Comparison of ENCODE assay signal across 15 cellular contexts in genomic region chr17:80394629-80395216, GRCh38. TPM values are rescaled to one million over a fixed set of nuclear protein-coding genes. Genes with fewer than 3 reads are reported as not detected.
DNase-seq lines count a peak whose midpoint lies in the region; ATAC-seq, FAIRE-seq and TF ChIP-seq lines count a peak whose summit lies in the region.
"Had no signal": no experiment of that assay in that cellular context is flagged by ENCODE, and none has a peak within 500 bp of the region (broad histone marks: within the 10 kb centered on the region; RNA-seq: fewer than 3 reads in every experiment).

No MANE protein-coding gene starts in this region.

- H3K9me3 Mint-ChIP-seq in activated T-cell treated with anti-CD3 and anti-CD28 coated beads, Interleukin-2, amount 50 U/mL, for 72 hours, result no peaks in the 10 kb centered on the region
- H3K9me3 Mint-ChIP-seq: activated naive CD8-positive, alpha-beta T cell treated with anti-CD3 and anti-CD28 coated beads, Interleukin-2, amount 10 ng/mL, durations not matched to agents 7 days and 5 days; CD4-positive, alpha-beta T cell; T-helper 1 cell treated with Interleukin-12 subunit alpha and Interleukin-12 subunit beta and Interleukin-4 antibody, amounts not matched to agents 30 μg/mL and 1 μg/mL, for 36 hours had no signal

- H3K36me3 ChIP-seq in GM12878 (ENCODE audit: control insufficient read depth in 2 of 2, insufficient read depth in 2 of 2, low read length in 1 of 2) (peaks cover 14 to 43% of the 10 kb centered on the region in 2 experiments; a peak in 3 of 4 replicates), tibial nerve (peaks cover 0 to 59% (median 9%) of the 10 kb centered on the region in 3 donors), smooth muscle cell (ENCODE audit: low read depth) (peaks cover 4% of the 10 kb centered on the region)

- 92% methylated on average over 11 of the region's 11 CpGs for WGBS in GM12878 (ENCODE audit: insufficient coverage, insufficient replicate concordance, low lambda C conversion rate, missing lambda C conversion rate)
- 66 to 73% methylated on average over 11 of the region's 11 CpGs for WGBS in tibial nerve, 2 donors
- 88% methylated on average over 11 of the region's 11 CpGs for WGBS in smooth muscle cell (ENCODE audit: low lambda C conversion rate)

- CTCF ChIA-PET in GM12878 (lab: Yijun Ruan, JAX), result no interaction called here

- ATAC-seq in activated T-cell treated with anti-CD3 and anti-CD28 coated beads, Interleukin-2, amount 50 U/mL, for 72 hours (replicated peaks in 1 of 2), result no peak
- ATAC-seq in GM12878, result no peak
- no peak for ATAC-seq in HG02938 (IDR thresholded peaks at IDR 0.05; ENCODE audit: unreplicated experiment)
- ATAC-seq: activated CD8-positive, alpha-beta memory T cell treated with anti-CD3 and anti-CD28 coated beads, Interleukin-2, amount 10 ng/mL, durations not matched to agents 7 days and 5 days had no signal

- no peaks in the 10 kb centered on the region for H3K27me3 ChIP-seq in GM12878 (replicated peaks in 1 of 2; ENCODE audit: control insufficient read depth in 2 of 2, insufficient read depth in 2 of 2, low read length in 1 of 2)
- no peaks in the 10 kb centered on the region for H3K27me3 ChIP-seq in tibial nerve
- no peaks in the 10 kb centered on the region for H3K27me3 ChIP-seq in smooth muscle cell (ENCODE audit: low read depth)
- H3K27me3 ChIP-seq: esophagus muscularis mucosa had no signal

- H3K4me3 ChIP-seq in GM12878, result no peak overlapping the region
- H3K4me3 ChIP-seq in tibial nerve, result no peak overlapping the region
- no peak overlapping the region for H3K4me3 ChIP-seq in smooth muscle cell
- H3K4me3 ChIP-seq: esophagus muscularis mucosa had no signal

- no peak for TF ChIP-seq EP300 in GM12878 (IDR thresholded peaks at IDR 0.05; ENCODE audit: borderline replicate concordance in 1 of 2, control insufficient read depth in 1 of 2, low read depth in 2 of 2, low read length in 2 of 2)
- no peak for TF ChIP-seq EP300 in tibial nerve (IDR thresholded peaks at IDR 0.05)

- in situ Hi-C loops in GM12878 (cut with MboI), result no loop called here

- H3K9ac ChIP-seq in GM12878 (ENCODE audit: control insufficient read depth, insufficient read depth, low read length) (no peak overlapping the region), smooth muscle cell (ENCODE audit: low read depth) (no peak overlapping the region)

- no peaks in the 10 kb centered on the region for H3K27me3 Mint-ChIP-seq in activated T-cell treated with anti-CD3 and anti-CD28 coated beads, Interleukin-2, amount 50 U/mL, for 72 hours (ENCODE audit: low read depth)
- H3K27me3 Mint-ChIP-seq: activated CD8-positive, alpha-beta memory T cell treated with anti-CD3 and anti-CD28 coated beads, Interleukin-2, amount 10 ng/mL, durations not matched to agents 7 days and 5 days; activated naive CD8-positive, alpha-beta T cell treated with anti-CD3 and anti-CD28 coated beads, Interleukin-2, amount 10 ng/mL, durations not matched to agents 7 days and 5 days; CD4-positive, alpha-beta T cell had no signal

- intact Hi-C loops in GM12878 (cut with micrococcal nuclease; ENCODE audit: unreplicated experiment), result no loop called here

- no peak overlapping the region for H3K4me3 Mint-ChIP-seq in activated T-cell treated with anti-CD3 and anti-CD28 coated beads, Interleukin-2, amount 50 U/mL, for 72 hours
- H3K4me3 Mint-ChIP-seq: activated CD8-positive, alpha-beta memory T cell treated with anti-CD3 and anti-CD28 coated beads, Interleukin-2, amount 10 ng/mL, durations not matched to agents 7 days and 5 days; activated naive CD8-positive, alpha-beta T cell treated with anti-CD3 and anti-CD28 coated beads, Interleukin-2, amount 10 ng/mL, durations not matched to agents 7 days and 5 days; CD4-positive, alpha-beta T cell; T-helper 1 cell treated with Interleukin-12 subunit alpha and Interleukin-12 subunit beta and Interleukin-4 antibody, amounts not matched to agents 30 μg/mL and 1 μg/mL, for 36 hours had no signal

- DNase-seq in activated T-cell treated with anti-CD3 and anti-CD28 coated beads, Interleukin-2, amount 50 U/mL, for 72 hours, result no peak
- DNase-seq in activated T-cell treated with anti-CD3 and anti-CD28 coated beads for 4 hours, result no peak
- DNase-seq in GM12878 (ENCODE audit: low read depth, low spot score), result no peak
- DNase-seq in left kidney (ENCODE audit: low read depth, low spot score), result peak; percentile 17
- no peak for DNase-seq in tibial nerve (ENCODE audit: low spot score in 2 of 2)
- no peak for DNase-seq in glomerular visceral epithelial cell (ENCODE audit: extremely low spot score)
- no peak for DNase-seq in smooth muscle cell (lab: John Stamatoyannopoulos, UW; ENCODE audit: unreplicated experiment)
- DNase-seq: activated CD8-positive, alpha-beta memory T cell treated with anti-CD3 and anti-CD28 coated beads, Interleukin-2, amount 10 ng/mL, durations not matched to agents 7 days and 5 days; activated naive CD8-positive, alpha-beta T cell treated with anti-CD3 and anti-CD28 coated beads, Interleukin-2, amount 10 ng/mL, durations not matched to agents 7 days and 5 days; CD4-positive, alpha-beta T cell; DND-41; NCI-H1436 treated with DMSO at 0.1 percent for 48 hours had no signal

- H3F3A ChIP-seq in smooth muscle cell (ENCODE audit: low read depth), result no peaks in the 10 kb centered on the region

- SMC1A ChIA-PET in GM12878 (lab: Charles Lee; ENCODE audit: uncharacterized antibody, unreplicated experiment), result interaction anchor here (0.6 kb wide), 1 partner anchor 88 kb away, joined by 4 read pairs; no protein-coding TSS in a partner anchor

- RAD21 ChIA-PET in GM12878 (lab: Charles Lee; ENCODE audit: unreplicated experiment), result no interaction called here

- no peak overlapping the region for H3K4me2 ChIP-seq in GM12878 (ENCODE audit: control insufficient read depth, insufficient read depth)
- H3K4me2 ChIP-seq in smooth muscle cell, result no peak overlapping the region

- no peaks in the 10 kb centered on the region for H3K9me3 ChIP-seq in GM12878 (replicated peaks; ENCODE audit: control insufficient read depth, insufficient read depth, low read length)
- no peaks in the 10 kb centered on the region for H3K9me3 ChIP-seq in tibial nerve
- no peaks in the 10 kb centered on the region for H3K9me3 ChIP-seq in smooth muscle cell (replicated peaks; ENCODE audit: low read depth)
- H3K9me3 ChIP-seq: esophagus muscularis mucosa had no signal

- 0 out of 2 replicates have a peak, but pooled peaks cover 3% of the 10 kb centered on the region for H4K20me1 ChIP-seq in GM12878 (ENCODE audit: control insufficient read depth, insufficient read depth)
- H4K20me1 ChIP-seq in smooth muscle cell (ENCODE audit: low read depth), result no peaks in the 10 kb centered on the region

- TF ChIP-seq RAD21 in GM12878 (IDR thresholded peaks at IDR 0.05; ENCODE audit: insufficient read depth, low read depth, low read length), result no peak

- H3K27ac Mint-ChIP-seq in activated T-cell treated with anti-CD3 and anti-CD28 coated beads, Interleukin-2, amount 50 U/mL, for 72 hours, result peak overlapping the region; percentile 47
- H3K27ac Mint-ChIP-seq: activated naive CD8-positive, alpha-beta T cell treated with anti-CD3 and anti-CD28 coated beads, Interleukin-2, amount 10 ng/mL, durations not matched to agents 7 days and 5 days; CD4-positive, alpha-beta T cell; T-helper 1 cell treated with Interleukin-12 subunit alpha and Interleukin-12 subunit beta and Interleukin-4 antibody, amounts not matched to agents 30 μg/mL and 1 μg/mL, for 36 hours had no signal

- no peaks in the 10 kb centered on the region for H3K4me1 ChIP-seq in GM12878 (ENCODE audit: control insufficient read depth, insufficient read depth, low read length)
- peaks cover 0 to 34% (median 3%) of the 10 kb centered on the region in 4 donors for H3K4me1 ChIP-seq in tibial nerve
- no peaks in the 10 kb centered on the region for H3K4me1 ChIP-seq in smooth muscle cell (ENCODE audit: low read depth)

- POLR2A ChIA-PET in GM12878 (lab: Charles Lee), result no interaction called here

- H3K27ac ChIP-seq in GM12878 (ENCODE audit: control insufficient read depth, insufficient read depth) (no peak overlapping the region), tibial nerve (peak overlapping the region in 3 of 4 donors; percentile 4 to 44 (median 31)), smooth muscle cell (ENCODE audit: low read depth) (no peak overlapping the region)

- H2AFZ ChIP-seq in GM12878 (ENCODE audit: control insufficient read depth, low read depth, low read length), result no peak overlapping the region
- H2AFZ ChIP-seq in smooth muscle cell (ENCODE audit: low read depth), result no peak overlapping the region

- TF ChIP-seq CTCF in GM12878 (IDR thresholded peaks at IDR 0.05 in 2 of 3, conservative IDR thresholded peaks at IDR 0.05 in 1 of 3; ENCODE audit: control insufficient read depth in 2 of 3, extremely low read depth in 1 of 3, insufficient read depth in 1 of 3, low read depth in 3 of 3, low read length in 3 of 3) (no peak), tibial nerve (IDR thresholded peaks at IDR 0.05) (no peak), smooth muscle cell (IDR thresholded peaks at IDR 0.05; ENCODE audit: borderline replicate concordance, insufficient read depth, poor library complexity, severe bottlenecking) (no peak)

- peaks cover 15% of the 10 kb centered on the region for H3K4me1 Mint-ChIP-seq in activated T-cell treated with anti-CD3 and anti-CD28 coated beads, Interleukin-2, amount 50 U/mL, for 72 hours (ENCODE audit: low read depth)

- TF ChIP-seq POLR2A in GM12878 (IDR thresholded peaks at IDR 0.05; ENCODE audit: low read depth, low read length) (0 out of 2 replicates have a peak, but pooled peaks have one; percentile 32), tibial nerve (IDR thresholded peaks at IDR 0.05) (no peak)

- H3K36me3 Mint-ChIP-seq in activated T-cell treated with anti-CD3 and anti-CD28 coated beads, Interleukin-2, amount 50 U/mL, for 72 hours (ENCODE audit: insufficient read depth in 2 of 2), result peaks cover 8 to 23% of the 10 kb centered on the region in 2 donors

- H3K79me2 ChIP-seq in GM12878 (ENCODE audit: control insufficient read depth, insufficient read depth, low read length) (no peaks in the 10 kb centered on the region), smooth muscle cell (ENCODE audit: low read depth) (no peaks in the 10 kb centered on the region)

- TSS peak; percentile 69 for BruUV-seq in GM12878 (replicated peaks; lab: Mats Ljungman, UMichigan)

- no peak for FAIRE-seq in GM12878 (lab: Jason Lieb, UNC)

RNA-seq across cellular contexts. Expression of gene ENDOV, which starts 20.2 kb away (rescaled TPM):
- 10 to 100 TPM; 25.3 to 29.0 TPM for total RNA-seq in activated T-cell treated with anti-CD3 and anti-CD28 coated beads, Interleukin-2, amount 50 U/mL, for 72 hours
- 27.5 and 31.4 TPM in 2 replicates for total RNA-seq in GM12878 (2013; cell fraction: nucleolus; rRNA removed)
- total RNA-seq in GM12878 (2014; rRNA removed) (7.3 and 10.1 TPM in 2 replicates), GM12878 (2014; rRNA removed; fragmentation: Illumina TruSeq; extraction: Trizol) (3.0 and 3.8 TPM in 2 replicates), GM12878 (2021) (10.7 and 11.9 TPM in 2 replicates), tibial nerve (10 to 100 TPM in 3 of 4 donors, 1 to 10 TPM in 1; 9.8 to 30.3 (median 16.6) TPM), smooth muscle cell (22.2 and 31.6 TPM in 2 replicates)
- 5.6 TPM for polyA plus RNA-seq in GM12878 (2011; ENCODE audit: low read depth)
- polyA plus RNA-seq in GM12878 (2011; rRNA removed) (5.0 and 6.6 TPM in 2 replicates), GM12878 (2014; fragmentation: Illumina TruSeq; extraction: Trizol) (1.6 and 3.1 TPM in 2 replicates), GM12878 (2014; fragmentation: Nextera tagmentation; extraction: Ambion mirVana) (1 to 10 TPM in 1 of 2 experiments, under 1 TPM in 1; 0.63 to 4.5 TPM), GM12878 (2014; rRNA removed) (9.6 and 10.3 TPM in 2 replicates), GM12878 (2016; fragmentation: Nextera tagmentation; extraction: Ambion mirVana) (10 to 100 TPM; 10.4 to 11.6 TPM), smooth muscle cell (59.7 and 61.7 TPM in 2 replicates)
- 9.0 and 10.5 TPM in 2 replicates for polyA plus RNA-seq in GM12878 (2011; cell fraction: cytosol; rRNA removed)
- polyA plus RNA-seq in GM12878 (2011; cell fraction: nucleus; rRNA removed), result 17.5 and 22.4 TPM in 2 replicates
- polyA plus RNA-seq in GM12878 (2012), result 10.7 and 11.6 TPM in 2 replicates
- 8.2 and 15.3 TPM in 2 replicates for polyA minus RNA-seq in GM12878 (2011; rRNA and poly(A)+ RNA removed)
- polyA minus RNA-seq in GM12878 (2011; cell fraction: cytosol; rRNA and poly(A)+ RNA removed), result 2.8 TPM in 2 replicates
- polyA minus RNA-seq in GM12878 (2011; cell fraction: nucleus; rRNA and poly(A)+ RNA removed), result 8.0 and 17.9 TPM in 2 replicates

Comparison
In these comparisons a context has a peak if more than half of its experiments do, and no peak if none do; other contexts are left out.
1. H3K27ac ChIP-seq: peak in tibial nerve (3 of 4); none in GM12878 (single experiment) and smooth muscle cell (single experiment).